ENCODE assay signal across 22 cellular contexts in the genomic region with DNA sequence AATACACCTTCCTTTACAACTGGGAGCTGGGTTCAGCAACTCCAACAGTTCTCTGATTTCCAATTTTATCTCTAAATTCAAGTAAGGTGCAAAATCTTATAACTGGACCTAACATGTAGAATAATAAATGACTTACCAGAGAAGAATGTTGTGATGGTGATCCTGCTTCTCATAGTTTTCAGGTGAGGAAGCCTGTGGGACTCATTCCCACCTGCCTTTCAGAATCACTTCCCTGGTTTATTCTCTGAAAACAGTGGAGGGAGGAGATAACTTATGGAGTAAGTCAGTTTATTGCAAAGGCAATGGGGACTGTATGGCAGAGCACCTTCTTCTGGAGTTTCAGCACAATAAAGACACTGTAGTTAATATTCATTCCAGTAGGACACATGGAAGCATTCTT.
"Had no signal": no experiment of that assay in that cellular context is flagged by ENCODE, and none has a peak within 500 bp of the region (broad histone marks: within the 10 kb centered on the region; RNA-seq: fewer than 3 reads in every experiment).

No MANE protein-coding gene starts in this region.

- FAIRE-seq: HepG2, RCC 7860 had no signal

- H3K27me3 ChIP-seq: MG63 had no signal

- H3K36me3 ChIP-seq: MG63 had no signal

- DNase-seq: IMR-90, Karpas-422, KG1, MG63, NCI-H1092, NCI-H1105 treated with DMSO at 0.1 percent for 48 hours, NCI-H1417 treated with DMSO at 0.1 percent for 48 hours, NCI-H146, NCI-H1694 treated with DMSO at 0.1 percent for 48 hours, NCI-H1930, NCI-H2081, NCI-H2107, NCI-H2227 treated with DMSO at 0.1 percent for 48 hours, NCI-H510A, NCI-H524 treated with DMSO at 0.1 percent for 48 hours, NCI-H69, NCI-H774, RPMI8226, SHP77, SK-N-SH had no signal

- ATAC-seq: HepG2 had no signal

- H3K4me3 ChIP-seq: MG63 had no signal
